Comparison of ENCODE assay signal across 30 cellular contexts in genomic region chr16:7716924-7717323, GRCh38.
"Had no signal": no experiment of that assay in that cellular context is flagged by ENCODE, and none has a peak within 500 bp of the region (broad histone marks: within the 10 kb centered on the region; RNA-seq: fewer than 3 reads in every experiment).

No MANE protein-coding gene starts in this region.

- H3K27me3 Mint-ChIP-seq: activated CD4-positive, alpha-beta memory T cell treated with anti-CD3 and anti-CD28 coated beads, Interleukin-2, amount 10 ng/mL, durations not matched to agents 7 days and 5 days; activated CD4-positive, alpha-beta T cell treated with anti-CD3 and anti-CD28 coated beads, Interleukin-2, amount 10 ng/mL, durations not matched to agents 7 days and 5 days; activated naive CD4-positive, alpha-beta T cell treated with anti-CD3 and anti-CD28 coated beads, Interleukin-2, amount 10 ng/mL, durations not matched to agents 7 days and 5 days; activated naive CD8-positive, alpha-beta T cell treated with anti-CD3 and anti-CD28 coated beads, Interleukin-2, amount 10 ng/mL, durations not matched to agents 7 days and 5 days; activated T-cell treated with anti-CD3 and anti-CD28 coated beads, Interleukin-2, amount 50 U/mL, for 24 hours; effector memory CD8-positive, alpha-beta T cell; T-helper 17 cell had no signal

- H3K27me3 ChIP-seq: ascending aorta, breast epithelium, colonic mucosa, foreskin keratinocyte, gastrocnemius medialis, heart left ventricle had no signal

- H3K36me3 Mint-ChIP-seq: activated naive CD4-positive, alpha-beta T cell treated with anti-CD3 and anti-CD28 coated beads, Interleukin-2, amount 10 ng/mL, durations not matched to agents 7 days and 5 days; activated naive CD4-positive, alpha-beta T cell treated with anti-CD3 and anti-CD28 coated beads, Interleukin-2, amount 50 U/mL, for 72 hours; activated naive CD8-positive, alpha-beta T cell treated with anti-CD3 and anti-CD28 coated beads, Interleukin-2, amount 10 ng/mL, durations not matched to agents 7 days and 5 days; brain had no signal

- H3K4me3 ChIP-seq: ascending aorta, breast epithelium, cardiac muscle cell, colonic mucosa, esophagus muscularis mucosa, gastrocnemius medialis, heart left ventricle had no signal

- DNase-seq: activated CD4-positive, alpha-beta memory T cell treated with anti-CD3 and anti-CD28 coated beads, Interleukin-2, amount 10 ng/mL, durations not matched to agents 7 days and 5 days; activated CD4-positive, alpha-beta T cell treated with anti-CD3 and anti-CD28 coated beads for 1 hour; activated CD4-positive, alpha-beta T cell treated with anti-CD3 and anti-CD28 coated beads for 4 hours; activated CD4-positive, alpha-beta T cell treated with anti-CD3 and anti-CD28 coated beads, Interleukin-2, amount 10 ng/mL, durations not matched to agents 7 days and 5 days; activated CD4-positive, alpha-beta T cell treated with anti-CD3 and anti-CD28 coated beads, Interleukin-2, amount 50 U/mL, for 4 hours; activated CD8-positive, alpha-beta memory T cell treated with anti-CD3 and anti-CD28 coated beads, Interleukin-2, amount 50 U/mL, for 48 hours; activated gamma-delta T cell; activated naive CD4-positive, alpha-beta T cell; activated naive CD4-positive, alpha-beta T cell treated with anti-CD3 and anti-CD28 coated beads, Interleukin-2, amount 10 ng/mL, durations not matched to agents 7 days and 5 days; activated naive CD8-positive, alpha-beta T cell treated with anti-CD3 and anti-CD28 coated beads, Interleukin-2, amount 10 ng/mL, durations not matched to agents 7 days and 5 days; activated T-cell treated with anti-CD3 and anti-CD28 coated beads for 4 hours; activated T-cell treated with anti-CD3 and anti-CD28 coated beads, Interleukin-2, amount 50 U/mL, for 24 hours; activated T-cell treated with anti-CD3 and anti-CD28 coated beads, Interleukin-2, amount 50 U/mL, for 72 hours; central memory CD4-positive, alpha-beta T cell; cerebellar nuclear complex; colonic mucosa; effector memory CD8-positive, alpha-beta T cell; erythroblast; foreskin keratinocyte; gastrocnemius medialis; glutamatergic neuron; heart left ventricle; T-helper 1 cell; T-helper 17 cell had no signal

- H3K4me3 Mint-ChIP-seq: activated CD4-positive, alpha-beta memory T cell treated with anti-CD3 and anti-CD28 coated beads, Interleukin-2, amount 10 ng/mL, durations not matched to agents 7 days and 5 days; activated CD4-positive, alpha-beta T cell treated with anti-CD3 and anti-CD28 coated beads, Interleukin-2, amount 10 ng/mL, durations not matched to agents 7 days and 5 days; activated naive CD4-positive, alpha-beta T cell treated with anti-CD3 and anti-CD28 coated beads, Interleukin-2, amount 10 ng/mL, durations not matched to agents 7 days and 5 days; activated naive CD8-positive, alpha-beta T cell treated with anti-CD3 and anti-CD28 coated beads, Interleukin-2, amount 10 ng/mL, durations not matched to agents 7 days and 5 days; activated T-cell treated with anti-CD3 and anti-CD28 coated beads, Interleukin-2, amount 50 U/mL, for 24 hours; activated T-cell treated with anti-CD3 and anti-CD28 coated beads, Interleukin-2, amount 50 U/mL, for 72 hours; effector memory CD8-positive, alpha-beta T cell; T-helper 17 cell had no signal

- H3K9me3 ChIP-seq: ascending aorta, breast epithelium, colonic mucosa, esophagus muscularis mucosa, gastrocnemius medialis, heart left ventricle had no signal

- H3K27ac ChIP-seq: ascending aorta, breast epithelium, cardiac muscle cell, colonic mucosa, esophagus muscularis mucosa, foreskin keratinocyte, gastrocnemius medialis, heart left ventricle had no signal

- H3K27ac Mint-ChIP-seq: activated CD4-positive, alpha-beta memory T cell treated with anti-CD3 and anti-CD28 coated beads, Interleukin-2, amount 10 ng/mL, durations not matched to agents 7 days and 5 days; activated CD4-positive, alpha-beta T cell treated with anti-CD3 and anti-CD28 coated beads, Interleukin-2, amount 10 ng/mL, durations not matched to agents 7 days and 5 days; activated naive CD4-positive, alpha-beta T cell treated with anti-CD3 and anti-CD28 coated beads, Interleukin-2, amount 10 ng/mL, durations not matched to agents 7 days and 5 days; activated naive CD4-positive, alpha-beta T cell treated with anti-CD3 and anti-CD28 coated beads, Interleukin-2, amount 50 U/mL, for 72 hours; activated naive CD8-positive, alpha-beta T cell treated with anti-CD3 and anti-CD28 coated beads, Interleukin-2, amount 10 ng/mL, durations not matched to agents 7 days and 5 days; activated T-cell treated with anti-CD3 and anti-CD28 coated beads, Interleukin-2, amount 50 U/mL, for 24 hours; activated T-cell treated with anti-CD3 and anti-CD28 coated beads, Interleukin-2, amount 50 U/mL, for 72 hours; effector memory CD8-positive, alpha-beta T cell; T-helper 17 cell had no signal

- H3K4me1 ChIP-seq: ascending aorta, breast epithelium, colonic mucosa, esophagus muscularis mucosa, foreskin keratinocyte, gastrocnemius medialis, heart left ventricle had no signal

- ATAC-seq: activated naive CD4-positive, alpha-beta T cell treated with anti-CD3 and anti-CD28 coated beads, Interleukin-2, amount 50 U/mL, for 72 hours; activated T-cell treated with anti-CD3 and anti-CD28 coated beads, Interleukin-2, amount 50 U/mL, for 72 hours; effector memory CD8-positive, alpha-beta T cell; foreskin keratinocyte; gastrocnemius medialis; heart left ventricle; T-helper 17 cell had no signal

- H3K4me1 Mint-ChIP-seq: activated CD4-positive, alpha-beta memory T cell treated with anti-CD3 and anti-CD28 coated beads, Interleukin-2, amount 10 ng/mL, durations not matched to agents 7 days and 5 days; activated CD4-positive, alpha-beta T cell treated with anti-CD3 and anti-CD28 coated beads, Interleukin-2, amount 10 ng/mL, durations not matched to agents 7 days and 5 days; activated naive CD4-positive, alpha-beta T cell treated with anti-CD3 and anti-CD28 coated beads, Interleukin-2, amount 10 ng/mL, durations not matched to agents 7 days and 5 days; activated naive CD8-positive, alpha-beta T cell treated with anti-CD3 and anti-CD28 coated beads, Interleukin-2, amount 10 ng/mL, durations not matched to agents 7 days and 5 days; T-helper 17 cell had no signal

- H3K36me3 ChIP-seq: ascending aorta, breast epithelium, cardiac muscle cell, colonic mucosa, esophagus muscularis mucosa, gastrocnemius medialis, heart left ventricle had no signal
